ENCODE assay signal across 28 cellular contexts in the genomic region with DNA sequence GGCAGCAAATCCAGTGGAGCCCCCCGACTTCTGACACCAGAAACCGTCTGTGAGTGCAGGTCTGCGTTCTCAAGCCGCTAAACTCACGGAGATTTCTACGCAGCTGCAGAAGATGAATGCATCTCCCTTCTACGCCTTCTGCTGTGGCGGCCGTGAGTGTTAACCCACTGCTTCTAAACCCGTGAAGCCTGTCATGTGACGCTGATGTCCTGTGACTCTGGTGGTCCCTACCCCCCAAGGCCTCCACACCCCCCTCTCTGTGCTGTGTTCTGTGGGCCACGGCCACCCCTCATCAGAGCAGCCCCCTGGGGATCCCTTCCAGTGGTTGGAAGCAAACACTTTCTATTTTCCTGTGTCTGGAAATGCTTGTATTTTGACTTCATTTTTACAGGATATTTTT.
"Had no signal": no experiment of that assay in that cellular context is flagged by ENCODE, and none has a peak within 500 bp of the region (broad histone marks: within the 10 kb centered on the region; RNA-seq: fewer than 3 reads in every experiment).

No MANE protein-coding gene starts in this region.

- H3K4me3 ChIP-seq: breast epithelium, coronary artery, gastroesophageal sphincter, ovary, prostate gland, right lobe of liver, skin epidermis, stomach, suprapubic skin, transverse colon, uterus had no signal

- ATAC-seq: gastroesophageal sphincter, left lobe of liver, right lobe of liver, WTC11 had no signal

- DNase-seq: activated CD4-positive, alpha-beta T cell treated with anti-CD3 and anti-CD28 coated beads, Interleukin-2, amount 50 U/mL, for 4 hours; activated CD8-positive, alpha-beta memory T cell treated with anti-CD3 and anti-CD28 coated beads for 24 hours; activated CD8-positive, alpha-beta memory T cell treated with anti-CD3 and anti-CD28 coated beads, Interleukin-2, amount 50 U/mL, for 4 hours; activated naive CD4-positive, alpha-beta T cell; activated naive CD8-positive, alpha-beta T cell treated with anti-CD3 and anti-CD28 coated beads, Interleukin-2, amount 10 ng/mL, durations not matched to agents 7 days and 5 days; activated T-cell treated with anti-CD3 and anti-CD28 coated beads, Interleukin-2, amount 50 U/mL, for 24 hours; amniotic stem cell; cerebellar nuclear complex; head of caudate nucleus; midbrain; natural killer cell; right lobe of liver; stimulated activated CD4-positive, alpha-beta T cell treated with anti-CD3 and anti-CD28 coated beads, Interleukin-1b, Interleukin-23, amount 100 ng/mL, for 48 hours; stomach; T1000; transverse colon had no signal

- H3K4me1 ChIP-seq: breast epithelium, prostate gland, right lobe of liver had no signal

- H3K36me3 Mint-ChIP-seq: activated naive CD8-positive, alpha-beta T cell treated with anti-CD3 and anti-CD28 coated beads, Interleukin-2, amount 10 ng/mL, durations not matched to agents 7 days and 5 days; natural killer cell; WTC11 had no signal

- H3K27ac Mint-ChIP-seq: activated naive CD8-positive, alpha-beta T cell treated with anti-CD3 and anti-CD28 coated beads, Interleukin-2, amount 10 ng/mL, durations not matched to agents 7 days and 5 days; activated T-cell treated with anti-CD3 and anti-CD28 coated beads, Interleukin-2, amount 50 U/mL, for 24 hours; activated T-helper 2 cell treated with anti-CD3 and anti-CD28 coated beads, Interferon-gamma antibody, Interleukin-2, Interleukin-4, amounts not matched to agents 10 μg/mL and 5 μg/mL and 100 μg/mL, durations not matched to agents 14 hours and 24 hours and 36 hours; WTC11 had no signal

- H3K27me3 ChIP-seq: breast epithelium, gastroesophageal sphincter, ovary, right lobe of liver, transverse colon, uterus had no signal

- H3K4me3 Mint-ChIP-seq: activated naive CD8-positive, alpha-beta T cell treated with anti-CD3 and anti-CD28 coated beads, Interleukin-2, amount 10 ng/mL, durations not matched to agents 7 days and 5 days; activated T-cell treated with anti-CD3 and anti-CD28 coated beads, Interleukin-2, amount 50 U/mL, for 24 hours; WTC11 had no signal

- H3K36me3 ChIP-seq: breast epithelium, gastroesophageal sphincter, neutrophil, ovary, prostate gland, right lobe of liver, stomach, suprapubic skin, transverse colon, uterus had no signal

- H3K9me3 Mint-ChIP-seq: activated naive CD8-positive, alpha-beta T cell treated with anti-CD3 and anti-CD28 coated beads, Interleukin-2, amount 10 ng/mL, durations not matched to agents 7 days and 5 days; activated T-cell treated with anti-CD3 and anti-CD28 coated beads, Interleukin-2, amount 50 U/mL, for 24 hours; activated T-helper 2 cell treated with anti-CD3 and anti-CD28 coated beads, Interferon-gamma antibody, Interleukin-2, Interleukin-4, amounts not matched to agents 10 μg/mL and 5 μg/mL and 100 μg/mL, durations not matched to agents 14 hours and 24 hours and 36 hours; natural killer cell had no signal

- H3K27ac ChIP-seq: breast epithelium, coronary artery, gastroesophageal sphincter, neutrophil, ovary, prostate gland, right lobe of liver, skin epidermis, suprapubic skin, transverse colon, uterus had no signal

- H3K9me3 ChIP-seq: breast epithelium, gastroesophageal sphincter, neutrophil, ovary, prostate gland, right lobe of liver, stomach, suprapubic skin, transverse colon, uterus had no signal
